In the genomic region with DNA sequence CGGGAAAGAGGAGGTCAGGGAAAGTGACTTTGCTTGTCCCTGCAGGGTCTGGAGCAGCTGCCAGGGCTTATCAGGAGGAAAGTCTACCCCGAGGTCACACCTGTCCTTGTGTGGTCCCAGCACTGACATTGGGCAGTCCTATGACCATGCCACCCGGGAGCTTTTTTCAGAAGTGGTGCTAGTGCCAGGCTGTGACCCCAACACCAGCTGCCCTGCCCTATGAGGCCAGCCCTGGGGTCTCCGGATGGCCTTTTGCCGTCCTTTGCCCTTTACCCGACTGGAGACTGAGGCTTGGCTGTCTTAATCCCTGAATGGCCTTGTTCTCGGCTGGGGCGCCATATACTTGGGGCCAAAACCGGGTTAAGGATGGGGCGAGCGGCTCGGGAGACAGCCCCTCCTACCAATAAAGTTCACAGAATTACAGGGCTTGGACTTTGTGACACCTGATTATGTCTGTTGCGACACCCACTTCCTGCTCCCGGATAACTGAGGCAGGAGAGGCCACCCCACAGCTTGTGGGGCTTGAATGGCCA, we compare ENCODE assay signal across 21 cellular contexts. TPM values are rescaled to one million over a fixed set of nuclear protein-coding genes. Genes with fewer than 3 reads are reported as not detected.
DNase-seq lines count a peak whose midpoint lies in the region; ATAC-seq and TF ChIP-seq lines count a peak whose summit lies in the region.
"Had no signal": no experiment of that assay in that cellular context is flagged by ENCODE, and none has a peak within 500 bp of the region (broad histone marks: within the 10 kb centered on the region; RNA-seq: fewer than 3 reads in every experiment).

No MANE protein-coding gene starts in this region.

- TF ChIP-seq POLR2A in IMR-90 (IDR thresholded peaks at IDR 0.05; ENCODE audit: low read depth, low read length): no peak
- no peak for TF ChIP-seq POLR2A in sigmoid colon (IDR thresholded peaks at IDR 0.05)

- no peak overlapping the region for H2AK9ac ChIP-seq in IMR-90 (replicated peaks; ENCODE audit: low read depth, low read length, poor library complexity)

- no peak overlapping the region for H2AK5ac ChIP-seq in IMR-90 (ENCODE audit: low read depth, low read length)

- H3K36me3 Mint-ChIP-seq in activated naive CD4-positive, alpha-beta T cell treated with anti-CD3 and anti-CD28 coated beads, Interleukin-2, amount 50 U/mL, for 72 hours: no peaks in the 10 kb centered on the region

- no peak overlapping the region for H4K5ac ChIP-seq in IMR-90 (ENCODE audit: low read depth, low read length)

- H3K36me3 ChIP-seq in IMR-90 (ENCODE audit: control insufficient read depth, insufficient read depth, low read length): no peaks in the 10 kb centered on the region
- no peaks in the 10 kb centered on the region for H3K36me3 ChIP-seq in sigmoid colon
- H3K36me3 ChIP-seq: BLaER1 treated with 17β-estradiol and CSF1 and Interleukin-3, amounts not matched to agents 10 nM and 100 nM; MG63 had no signal

- no peaks in the 10 kb centered on the region for H3K79me1 ChIP-seq in IMR-90 (ENCODE audit: low read depth in 1 of 2, low read length in 2 of 2)

- no peak for TF ChIP-seq EP300 in sigmoid colon (IDR thresholded peaks at IDR 0.05)

- H4K20me1 ChIP-seq in IMR-90 (ENCODE audit: insufficient read depth, low read length): no peaks in the 10 kb centered on the region

- H3K27me3 ChIP-seq in IMR-90 (ENCODE audit: control insufficient read depth, insufficient read depth, low read length) (peaks cover 8% of the 10 kb centered on the region), sigmoid colon (peaks cover 0 to 37% (median 12%) of the 10 kb centered on the region in 3 donors)

- WGBS in IMR-90 (ENCODE audit: extremely low coverage in 2 of 2, insufficient read length in 1 of 2), 2 experiments: 83% methylated on average over 6 of the region's 14 CpGs; no CpG with 5 or more reads in 1 of the 2 experiments
- 26 to 73% methylated on average over 14 of the region's 14 CpGs for WGBS in sigmoid colon, 2 donors

- CTCF ChIA-PET in IMR-90 (lab: Yijun Ruan, JAX): no interaction called here

- H2BK15ac ChIP-seq in IMR-90 (ENCODE audit: low read depth, low read length): no peak overlapping the region

- peaks cover 0 to 4% of the 10 kb centered on the region in 2 donors for H3K9me3 Mint-ChIP-seq in activated naive CD4-positive, alpha-beta T cell treated with anti-CD3 and anti-CD28 coated beads, Interleukin-2, amount 50 U/mL, for 72 hours

- intact Hi-C loops in IMR-90 (cut with micrococcal nuclease): no loop called here
- intact Hi-C loops in left colon (cut with DNase I, micrococcal nuclease): no loop called here
- intact Hi-C loops in sigmoid colon (cut with DNase I): no loop called here

- no peak overlapping the region for H3K14ac ChIP-seq in IMR-90 (replicated peaks; ENCODE audit: low read depth, low read length)

- H3K18ac ChIP-seq in IMR-90 (ENCODE audit: low read depth, low read length): no peak overlapping the region

- TF ChIP-seq CTCF in IMR-90 (conservative IDR thresholded peaks at IDR 0.05; ENCODE audit: low read depth, low read length): no peak
- TF ChIP-seq CTCF in sigmoid colon (IDR thresholded peaks at IDR 0.05): no peak

- no peak overlapping the region for H2BK20ac ChIP-seq in IMR-90 (ENCODE audit: low read depth, low read length)

- POLR2A ChIA-PET in IMR-90 (lab: Charles Lee; ENCODE audit: unreplicated experiment): no interaction called here

- no peak overlapping the region for H2AFZ ChIP-seq in IMR-90 (replicated peaks; ENCODE audit: low read length, poor library complexity)
- H2AFZ ChIP-seq: GM23338 had no signal

- no peak overlapping the region for H3K4ac ChIP-seq in IMR-90 (ENCODE audit: low read depth, low read length)

- no peak overlapping the region for H4K8ac ChIP-seq in IMR-90 (ENCODE audit: low read depth in 2 of 2, low read length in 2 of 2)

- no peak overlapping the region for H2BK5ac ChIP-seq in IMR-90 (ENCODE audit: low read depth, low read length, poor library complexity, severe bottlenecking)

- dilution Hi-C loops in IMR-90 (cut with HindIII; ENCODE audit: low sequenced_read_pairs, unreplicated experiment): no loop called here

- H3K9me1 ChIP-seq in IMR-90 (ENCODE audit: insufficient read depth, low read length): no peaks in the 10 kb centered on the region

- no peak overlapping the region for H3K56ac ChIP-seq in IMR-90 (ENCODE audit: extremely low read depth, insufficient read depth, low read length)

- TF ChIP-seq RAD21 in IMR-90 (IDR thresholded peaks at IDR 0.05; ENCODE audit: low read length): no peak

- H2BK120ac ChIP-seq in IMR-90 (ENCODE audit: low read depth, low read length): no peak overlapping the region

- in situ Hi-C loops in IMR-90 (cut with MboI; ENCODE audit: low sequenced_read_pairs): no loop called here

- no TSS peak for BruUV-seq in IMR-90 (replicated peaks; lab: Mats Ljungman, UMichigan)

- H3K4me1 ChIP-seq in IMR-90 (ENCODE audit: control insufficient read depth, insufficient read depth, low read length): peaks cover 3% of the 10 kb centered on the region; the same call in 1 of the 2 replicates
- H3K4me1 ChIP-seq in sigmoid colon: no peaks in the 10 kb centered on the region

- H3K23ac ChIP-seq in IMR-90 (ENCODE audit: low read depth, low read length): no peak overlapping the region

- H3K27ac ChIP-seq in IMR-90 (ENCODE audit: insufficient read depth, low read length): no peak overlapping the region
- H3K27ac ChIP-seq in sigmoid colon: no peak overlapping the region
- H3K27ac ChIP-seq: BLaER1 treated with 17β-estradiol and CSF1 and Interleukin-3, amounts not matched to agents 10 nM and 100 nM had no signal

- H3K27ac Mint-ChIP-seq in activated naive CD4-positive, alpha-beta T cell treated with anti-CD3 and anti-CD28 coated beads, Interleukin-2, amount 50 U/mL, for 72 hours: no peak overlapping the region
- H3K27ac Mint-ChIP-seq: GM23338 had no signal

- peaks cover 2% of the 10 kb centered on the region; the same call in 1 of the 2 replicates for H3K9me3 ChIP-seq in IMR-90 (ENCODE audit: control insufficient read depth, insufficient read depth, low read length)
- H3K9me3 ChIP-seq in sigmoid colon: no peaks in the 10 kb centered on the region

- no peak for ATAC-seq in activated naive CD4-positive, alpha-beta T cell treated with anti-CD3 and anti-CD28 coated beads, Interleukin-2, amount 50 U/mL, for 72 hours
- no peak for ATAC-seq in IMR-90 (ENCODE audit: low read depth)
- peak; percentile 79 for ATAC-seq in left colon
- ATAC-seq: GM23338 had no signal

- DNase-seq in activated naive CD4-positive, alpha-beta T cell treated with anti-CD3 and anti-CD28 coated beads, Interleukin-2, amount 50 U/mL, for 72 hours (ENCODE audit: low spot score in 2 of 2): peak; percentile 2 to 46
- no peak for DNase-seq in activated naive CD4-positive, alpha-beta T cell treated with anti-CD3 and anti-CD28 coated beads, Interleukin-2, amount 50 U/mL, for 16 hours
- DNase-seq in IMR-90 (no peak), left colon (peak; percentile 56 to 67), sigmoid colon (peak; percentile 43), 8988T (no peak), NCI-H774 (lab: John Stamatoyannopoulos, UW) (no peak), NCI-H345 (lab: John Stamatoyannopoulos, UW) (no peak)
- DNase-seq: HCEC 1CT; Kasumi-1; MG63; NCI-H1048; NCI-H1436; NCI-H2029; NCI-H2171; NCI-H446; NCI-H526 treated with DMSO at 0.1 percent for 48 hours; NK-92 treated with Interleukin-12 subunit alpha and Interleukin-12 subunit beta, amount 100 ng/mL, for 24 hours; SIG-M5 had no signal

- no peak overlapping the region for H3K9ac ChIP-seq in IMR-90 (ENCODE audit: low read depth, low read length)
- H3K9ac ChIP-seq: BLaER1 treated with 17β-estradiol and CSF1 and Interleukin-3, amounts not matched to agents 10 nM and 100 nM had no signal

- no peak overlapping the region for H3K4me2 ChIP-seq in IMR-90 (ENCODE audit: low read depth, low read length)
- H3K4me2 ChIP-seq: BLaER1 treated with 17β-estradiol and CSF1 and Interleukin-3, amounts not matched to agents 10 nM and 100 nM; GM23338 had no signal

- H3K4me3 ChIP-seq in IMR-90 (ENCODE audit: insufficient read depth, low read depth, low read length) (no peak overlapping the region), sigmoid colon (no peak overlapping the region)
- H3K4me3 ChIP-seq: BLaER1 treated with 17β-estradiol and CSF1 and Interleukin-3, amounts not matched to agents 10 nM and 100 nM; GM23338; MG63 had no signal

- no peak overlapping the region for H4K91ac ChIP-seq in IMR-90 (ENCODE audit: insufficient read depth, low read depth, low read length)

TF ChIP-seq in IMR-90, 13 proteins besides CTCF, POLR2A, EP300 and RAD21:
- TF ChIP-seq, protein P1, sequence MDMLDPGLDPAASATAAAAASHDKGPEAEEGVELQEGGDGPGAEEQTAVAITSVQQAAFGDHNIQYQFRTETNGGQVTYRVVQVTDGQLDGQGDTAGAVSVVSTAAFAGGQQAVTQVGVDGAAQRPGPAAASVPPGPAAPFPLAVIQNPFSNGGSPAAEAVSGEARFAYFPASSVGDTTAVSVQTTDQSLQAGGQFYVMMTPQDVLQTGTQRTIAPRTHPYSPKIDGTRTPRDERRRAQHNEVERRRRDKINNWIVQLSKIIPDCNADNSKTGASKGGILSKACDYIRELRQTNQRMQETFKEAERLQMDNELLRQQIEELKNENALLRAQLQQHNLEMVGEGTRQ (IDR thresholded peaks at IDR 0.05; ENCODE audit: low read depth, low read length): no peak
- TF ChIP-seq CEBPB (IDR thresholded peaks at IDR 0.05; ENCODE audit: low read depth, low read length): 0 out of 2 replicates have a peak, but pooled peaks have one; percentile 15
TF ChIP-seq in IMR-90: peak in this region for 1.

RNA-seq across cellular contexts. Expression of a gene that starts 22.2 kb away (rescaled TPM):
- 1 to 10 TPM; 1.6 to 2.0 TPM for total RNA-seq in activated naive CD4-positive, alpha-beta T cell treated with anti-CD3 and anti-CD28 coated beads, Interleukin-2, amount 50 U/mL, for 72 hours
- total RNA-seq in IMR-90 (2012; rRNA removed) (0.56 and 0.72 TPM in 2 replicates), left colon (100 to 1,000 TPM in 1 of 2 donors, 10 to 100 TPM in 1; 78.1 to 170 TPM), sigmoid colon (1 to 10 TPM in 3 of 4 donors, under 1 TPM in 1; 0.83 to 2.5 (median 2.4) TPM)
- polyA plus RNA-seq in IMR-90 (2012; rRNA removed) (1.3 and 1.5 TPM in 2 replicates), sigmoid colon (10 to 100 TPM; 12.0 to 51.3 (median 19.9) TPM)
- 1.0 and 1.8 TPM in 2 replicates for polyA plus RNA-seq in IMR-90 (2012; cell fraction: cytosol; rRNA removed)
- polyA plus RNA-seq in IMR-90 (2012; cell fraction: nucleus; rRNA removed; ENCODE audit: low replicate concordance): 2.0 and 2.3 TPM in 2 replicates

Comparison
In these comparisons a context has a peak if more than half of its experiments do, and no peak if none do; other contexts are left out.
1. DNase-seq: peak in activated naive CD4-positive, alpha-beta T cell treated with anti-CD3 and anti-CD28 coated beads, Interleukin-2, amount 50 U/mL, for 72 hours (2 of 2), left colon (2 of 2) and sigmoid colon (single experiment); none in activated naive CD4-positive, alpha-beta T cell treated with anti-CD3 and anti-CD28 coated beads, Interleukin-2, amount 50 U/mL, for 16 hours (single experiment), IMR-90 (single experiment), 8988T (single experiment), NCI-H774 (single experiment) and NCI-H345 (single experiment).
2. RNA of a gene that starts 22.2 kb away (total RNA-seq): 78.1 to 170 TPM in left colon; 0.83 to 2.5 TPM in sigmoid colon, 1.6 to 2.0 TPM in activated naive CD4-positive, alpha-beta T cell treated with anti-CD3 and anti-CD28 coated beads, Interleukin-2, amount 50 U/mL, for 72 hours and 0.56 to 0.72 TPM in IMR-90; every median in the first group is over 10 times any median in the second.